Comparison of ENCODE assay signal across 8 cellular contexts in genomic region chr19:1624458-1624857, GRCh38. TPM values are rescaled to one million over a fixed set of nuclear protein-coding genes. Genes with fewer than 3 reads are reported as not detected.
DNase-seq lines count a peak whose midpoint lies in the region; ATAC-seq and TF ChIP-seq lines count a peak whose summit lies in the region.

No MANE protein-coding gene starts in this region.

- intact Hi-C loops in activated CD4-positive, alpha-beta memory T cell treated with anti-CD3 and anti-CD28 coated beads for 36 hours (cut with micrococcal nuclease), result no loop called here
- intact Hi-C loops in upper lobe of right lung (cut with DNase I), result no loop called here

- peak; percentile 79 for ATAC-seq in upper lobe of right lung
- ATAC-seq in GM18517 (IDR thresholded peaks at IDR 0.05; ENCODE audit: unreplicated experiment), result no peak

- H3K79me2 ChIP-seq in KMS-11 (ENCODE audit: insufficient read depth, low read depth), result no peaks in the 10 kb centered on the region; the same call in 1 of the 2 replicates

- H3K4me1 Mint-ChIP-seq in activated CD4-positive, alpha-beta memory T cell treated with anti-CD3 and anti-CD28 coated beads for 36 hours (ENCODE audit: low read depth), result no peaks in the 10 kb centered on the region

- no peak overlapping the region for H3K4me2 ChIP-seq in KMS-11

- peak; percentile 46 for TF ChIP-seq CTCF in KMS-11 (conservative IDR thresholded peaks at IDR 0.05; ENCODE audit: low read depth, low read length)
- TF ChIP-seq CTCF in epithelial cell of esophagus (IDR thresholded peaks at IDR 0.05; ENCODE audit: insufficient read depth, low read depth, low read length, missing control alignments), result peak; percentile 65
- TF ChIP-seq CTCF in upper lobe of right lung (IDR thresholded peaks at IDR 0.05), result peak; percentile 57

- H3K27me3 Mint-ChIP-seq in activated CD4-positive, alpha-beta memory T cell treated with anti-CD3 and anti-CD28 coated beads for 36 hours, result no peaks in the 10 kb centered on the region

- H3K9ac ChIP-seq in KMS-11, result no peak overlapping the region

- peak; percentile 52 for DNase-seq in Daoy (ENCODE audit: low read depth)
- DNase-seq in activated CD4-positive, alpha-beta memory T cell treated with anti-CD3 and anti-CD28 coated beads for 36 hours, result peak; percentile 65
- peak; percentile 58 for DNase-seq in epithelial cell of esophagus (ENCODE audit: low read depth)
- peak; percentile 54 for DNase-seq in mucosa of gallbladder (ENCODE audit: low spot score)
- DNase-seq in upper lobe of right lung, result no peak
- DNase-seq in NCI-H1092 (lab: John Stamatoyannopoulos, UW), result no peak

- no peak overlapping the region for H3K4me3 ChIP-seq in KMS-11 (IDR thresholded peaks at IDR 0.05; ENCODE audit: insufficient read depth, low read depth, low read length)
- no peak overlapping the region for H3K4me3 ChIP-seq in epithelial cell of esophagus (ENCODE audit: low read length)
- no peak overlapping the region for H3K4me3 ChIP-seq in upper lobe of right lung

- H3K27ac ChIP-seq in KMS-11, result no peak overlapping the region
- H3K27ac ChIP-seq in upper lobe of right lung, result no peak overlapping the region

- H3K4me1 ChIP-seq in KMS-11 (ENCODE audit: low read depth, poor library complexity, severe bottlenecking), result no peaks in the 10 kb centered on the region
- H3K4me1 ChIP-seq in upper lobe of right lung, result no peaks in the 10 kb centered on the region

- H3K36me3 ChIP-seq in KMS-11 (ENCODE audit: insufficient read depth) (no peaks in the 10 kb centered on the region), upper lobe of right lung (peaks cover 12% of the 10 kb centered on the region)

- CTCF ChIA-PET in activated CD4-positive, alpha-beta memory T cell treated with anti-CD3 and anti-CD28 coated beads for 36 hours (lab: Charles Lee), result interaction anchor here (0.8 to 1.8 kb wide), 3 partner anchors 16 to 48 kb away, joined by 3 to 4 read pairs (median 4); partner anchors contain the start of gene MBD3

- POLR2A ChIA-PET in activated CD4-positive, alpha-beta memory T cell treated with anti-CD3 and anti-CD28 coated beads for 36 hours (lab: Charles Lee), result no interaction called here

- no peaks in the 10 kb centered on the region for H4K20me1 ChIP-seq in KMS-11 (ENCODE audit: insufficient read depth)

- H2AFZ ChIP-seq in KMS-11 (ENCODE audit: low read depth), result no peak overlapping the region

- H3K27ac Mint-ChIP-seq in activated CD4-positive, alpha-beta memory T cell treated with anti-CD3 and anti-CD28 coated beads for 36 hours, result no peak overlapping the region

- no peaks in the 10 kb centered on the region for H3K9me3 Mint-ChIP-seq in activated CD4-positive, alpha-beta memory T cell treated with anti-CD3 and anti-CD28 coated beads for 36 hours

- H3K9me3 ChIP-seq in upper lobe of right lung, result no peaks in the 10 kb centered on the region

- peaks cover 8% of the 10 kb centered on the region for H3K36me3 Mint-ChIP-seq in activated CD4-positive, alpha-beta memory T cell treated with anti-CD3 and anti-CD28 coated beads for 36 hours

- no peaks in the 10 kb centered on the region for H3K27me3 ChIP-seq in KMS-11 (ENCODE audit: insufficient read depth, low read depth)
- H3K27me3 ChIP-seq in upper lobe of right lung, result no peaks in the 10 kb centered on the region

- no peak overlapping the region for H3K4me3 Mint-ChIP-seq in activated CD4-positive, alpha-beta memory T cell treated with anti-CD3 and anti-CD28 coated beads for 36 hours

RNA-seq across cellular contexts. Expression of gene UQCR11, which starts 19.2 kb away (rescaled TPM):
- total RNA-seq in Daoy (2014; rRNA removed; shearing (Covaris generic)), result 84.4 and 85.5 TPM in 2 replicates
- total RNA-seq in activated CD4-positive, alpha-beta memory T cell treated with anti-CD3 and anti-CD28 coated beads for 36 hours, result 100 to 1,000 TPM; 266 to 277 TPM
- total RNA-seq in mucosa of gallbladder (254 TPM), upper lobe of right lung (167 TPM)

RNA-seq across cellular contexts. Expression of gene TCF3, which starts 28.0 kb away (rescaled TPM):
- 91.7 and 92.8 TPM in 2 replicates for total RNA-seq in Daoy (2014; rRNA removed; shearing (Covaris generic))
- 10 to 100 TPM; 88.9 to 95.5 TPM for total RNA-seq in activated CD4-positive, alpha-beta memory T cell treated with anti-CD3 and anti-CD28 coated beads for 36 hours
- total RNA-seq in mucosa of gallbladder (83.0 TPM), upper lobe of right lung (43.2 TPM)

RNA-seq across cellular contexts. Expression of gene MBD3, which starts 31.8 kb away (rescaled TPM):
- 115 and 130 TPM in 2 replicates for total RNA-seq in Daoy (2014; rRNA removed; shearing (Covaris generic))
- total RNA-seq in activated CD4-positive, alpha-beta memory T cell treated with anti-CD3 and anti-CD28 coated beads for 36 hours, result 10 to 100 TPM; 67.7 to 71.4 TPM
- total RNA-seq in mucosa of gallbladder (82.8 TPM), upper lobe of right lung (78.7 TPM)

RNA-seq across cellular contexts. Expression of gene MEX3D, which starts 56.3 kb away (rescaled TPM):
- 71.4 and 72.7 TPM in 2 replicates for total RNA-seq in Daoy (2014; rRNA removed; shearing (Covaris generic))
- total RNA-seq in activated CD4-positive, alpha-beta memory T cell treated with anti-CD3 and anti-CD28 coated beads for 36 hours, result 1 to 10 TPM; 6.0 to 6.1 TPM
- total RNA-seq in mucosa of gallbladder (58.6 TPM), upper lobe of right lung (25.3 TPM)

Comparison
In these comparisons a context has a peak if more than half of its experiments do, and no peak if none do; other contexts are left out.
1. DNase-seq: peak in Daoy (single experiment), activated CD4-positive, alpha-beta memory T cell treated with anti-CD3 and anti-CD28 coated beads for 36 hours (single experiment), epithelial cell of esophagus (single experiment) and mucosa of gallbladder (single experiment); none in upper lobe of right lung (single experiment) and NCI-H1092 (single experiment).
2. Peak in every context shown above with its lines, with median percentiles within 50 percentile points of each other: CTCF ChIP-seq.